Comparison of ENCODE assay signal across 17 cellular contexts in genomic region chr22:41474878-41475451, GRCh38.
"Had no signal": no experiment of that assay in that cellular context is flagged by ENCODE, and none has a peak within 500 bp of the region (broad histone marks: within the 10 kb centered on the region; RNA-seq: fewer than 3 reads in every experiment).

No MANE protein-coding gene starts in this region.

- H3K27me3 ChIP-seq: brain microvascular endothelial cell, upper lobe of left lung had no signal

- H3K9me3 Mint-ChIP-seq: activated CD4-positive, alpha-beta T cell treated with anti-CD3 and anti-CD28 coated beads, Interleukin-2, amount 10 ng/mL, durations not matched to agents 24 days and 14 days; activated naive CD4-positive, alpha-beta T cell treated with anti-CD3 and anti-CD28 coated beads, Interleukin-2, amount 50 U/mL, for 72 hours; effector memory CD8-positive, alpha-beta T cell had no signal

- H3K9me3 ChIP-seq: upper lobe of left lung had no signal

- ATAC-seq: activated naive CD4-positive, alpha-beta T cell treated with anti-CD3 and anti-CD28 coated beads, Interleukin-2, amount 50 U/mL, for 72 hours; effector memory CD8-positive, alpha-beta T cell; SK-N-SH treated with all-trans-retinoic acid at 6 μM for 48 hours had no signal

- H3K4me3 ChIP-seq: upper lobe of left lung had no signal

- DNase-seq: activated CD4-positive, alpha-beta T cell treated with anti-CD3 and anti-CD28 coated beads, Interleukin-2, amount 10 ng/mL, durations not matched to agents 24 days and 14 days; activated CD8-positive, alpha-beta memory T cell treated with anti-CD3 and anti-CD28 coated beads for 24 hours; activated effector memory CD4-positive, alpha-beta T cell treated with Interleukin-2 at 50 U/mL for 16 hours; activated T-cell treated with anti-CD3 and anti-CD28 coated beads for 4 hours; amygdala; brain microvascular endothelial cell; effector memory CD8-positive, alpha-beta T cell; hippocampal formation; kidney glomerular epithelial cell; mammary epithelial cell; small intestine; stimulated activated naive CD4-positive, alpha-beta T cell; substantia nigra; upper lobe of left lung had no signal

- H3K27ac ChIP-seq: brain microvascular endothelial cell, epithelial cell of prostate, upper lobe of left lung had no signal

- H3K4me3 Mint-ChIP-seq: activated CD4-positive, alpha-beta T cell treated with anti-CD3 and anti-CD28 coated beads, Interleukin-2, amount 10 ng/mL, durations not matched to agents 24 days and 14 days; effector memory CD8-positive, alpha-beta T cell had no signal

- H3K27ac Mint-ChIP-seq: activated CD4-positive, alpha-beta T cell treated with anti-CD3 and anti-CD28 coated beads, Interleukin-2, amount 10 ng/mL, durations not matched to agents 24 days and 14 days; activated naive CD4-positive, alpha-beta T cell treated with anti-CD3 and anti-CD28 coated beads, Interleukin-2, amount 50 U/mL, for 72 hours; effector memory CD8-positive, alpha-beta T cell had no signal

- H3K27me3 Mint-ChIP-seq: activated CD4-positive, alpha-beta T cell treated with anti-CD3 and anti-CD28 coated beads, Interleukin-2, amount 10 ng/mL, durations not matched to agents 24 days and 14 days; effector memory CD8-positive, alpha-beta T cell had no signal

- H3K36me3 ChIP-seq: brain microvascular endothelial cell had no signal
